9 cellular contexts compared by ENCODE assay signal in the genomic region with DNA sequence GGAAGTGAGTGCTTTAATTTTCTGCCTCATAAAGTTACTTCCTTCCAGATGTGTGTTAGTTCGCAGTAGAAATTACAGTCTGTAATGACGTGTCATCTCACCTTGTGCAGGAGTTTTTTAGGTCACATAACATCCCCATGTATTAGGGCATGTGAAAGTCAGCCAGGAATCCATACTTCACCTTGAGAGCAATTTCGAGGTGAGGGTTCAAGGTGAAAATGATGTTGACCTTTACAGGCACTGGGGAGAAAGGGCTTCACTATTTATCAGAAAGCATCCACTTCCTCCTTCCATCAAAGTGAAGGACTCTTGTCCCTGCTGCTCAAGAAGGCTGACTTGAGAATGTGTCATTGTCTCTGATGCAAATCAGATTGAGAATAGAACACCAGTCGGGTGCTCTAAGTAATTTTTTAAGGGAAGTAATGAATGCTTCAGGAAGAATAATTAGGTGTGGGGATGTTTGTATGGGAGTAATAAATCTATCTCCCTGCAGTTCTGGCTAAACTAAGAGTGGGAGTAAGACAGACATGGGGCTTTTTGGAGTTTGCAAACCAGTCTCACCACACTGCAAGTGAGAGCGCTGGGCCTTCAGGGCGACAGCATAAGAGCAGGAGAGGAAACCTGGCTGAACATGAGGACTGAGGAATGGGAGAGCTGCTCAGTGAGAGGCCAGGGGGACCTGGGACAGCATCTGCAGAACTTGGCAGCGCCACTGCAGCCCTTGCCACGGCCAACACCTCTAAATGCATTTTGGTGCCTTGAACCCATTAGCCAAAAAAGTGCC.
DNase-seq lines count a peak whose midpoint lies in the region; ATAC-seq and TF ChIP-seq lines count a peak whose summit lies in the region.
"Had no signal": no experiment of that assay in that cellular context is flagged by ENCODE, and none has a peak within 500 bp of the region (broad histone marks: within the 10 kb centered on the region; RNA-seq: fewer than 3 reads in every experiment).

No MANE protein-coding gene starts in this region.

- H3K36me3 Mint-ChIP-seq in endothelial cell (ENCODE audit: low read depth, unreplicated experiment): peaks cover 17% of the 10 kb centered on the region
- H3K36me3 Mint-ChIP-seq in activated CD4-positive, alpha-beta memory T cell treated with anti-CD3 and anti-CD28 coated beads for 36 hours: no peaks in the 10 kb centered on the region
- H3K36me3 Mint-ChIP-seq in activated naive CD4-positive, alpha-beta T cell treated with anti-CD3 and anti-CD28 coated beads, Interleukin-2, amount 10 ng/mL, durations not matched to agents 7 days and 5 days: no peaks in the 10 kb centered on the region

- intact Hi-C loops in activated CD4-positive, alpha-beta memory T cell treated with anti-CD3 and anti-CD28 coated beads for 36 hours (cut with micrococcal nuclease): no loop called here

- no peak for TF ChIP-seq CTCF in endothelial cell (IDR thresholded peaks at IDR 0.05; ENCODE audit: unreplicated experiment)

- ATAC-seq in GM18519 (IDR thresholded peaks at IDR 0.05; ENCODE audit: low FRiP score, unreplicated experiment): peak; percentile 57
- peak; percentile 60 for ATAC-seq in GM21447 (IDR thresholded peaks at IDR 0.05; ENCODE audit: unreplicated experiment)
- ATAC-seq in HG03097 (IDR thresholded peaks at IDR 0.05; ENCODE audit: low FRiP score, unreplicated experiment): peak; percentile 44

- CTCF ChIA-PET in activated CD4-positive, alpha-beta memory T cell treated with anti-CD3 and anti-CD28 coated beads for 36 hours (lab: Charles Lee): no interaction called here
- CTCF ChIA-PET in activated naive CD4-positive, alpha-beta T cell treated with anti-CD3 and anti-CD28 coated beads, Interleukin-2, amount 10 ng/mL, durations not matched to agents 7 days and 5 days (lab: Charles Lee): no interaction called here

- POLR2A ChIA-PET in activated CD4-positive, alpha-beta memory T cell treated with anti-CD3 and anti-CD28 coated beads for 36 hours (lab: Charles Lee): no interaction called here

- peaks cover 8% of the 10 kb centered on the region for H3K4me1 Mint-ChIP-seq in endothelial cell (ENCODE audit: unreplicated experiment)
- H3K4me1 Mint-ChIP-seq in activated CD4-positive, alpha-beta memory T cell treated with anti-CD3 and anti-CD28 coated beads for 36 hours (ENCODE audit: low read depth): no peaks in the 10 kb centered on the region
- H3K4me1 Mint-ChIP-seq in activated naive CD4-positive, alpha-beta T cell treated with anti-CD3 and anti-CD28 coated beads, Interleukin-2, amount 10 ng/mL, durations not matched to agents 7 days and 5 days: no peaks in the 10 kb centered on the region

- H3K27ac Mint-ChIP-seq in endothelial cell (ENCODE audit: unreplicated experiment): peak overlapping the region; percentile 12
- no peak overlapping the region for H3K27ac Mint-ChIP-seq in activated CD4-positive, alpha-beta memory T cell treated with anti-CD3 and anti-CD28 coated beads for 36 hours
- no peak overlapping the region for H3K27ac Mint-ChIP-seq in activated naive CD4-positive, alpha-beta T cell treated with anti-CD3 and anti-CD28 coated beads, Interleukin-2, amount 10 ng/mL, durations not matched to agents 7 days and 5 days

- peaks cover 2% of the 10 kb centered on the region for H3K27me3 Mint-ChIP-seq in endothelial cell (ENCODE audit: unreplicated experiment)
- H3K27me3 Mint-ChIP-seq in activated CD4-positive, alpha-beta memory T cell treated with anti-CD3 and anti-CD28 coated beads for 36 hours: peaks cover 9% of the 10 kb centered on the region
- H3K27me3 Mint-ChIP-seq in activated naive CD4-positive, alpha-beta T cell treated with anti-CD3 and anti-CD28 coated beads, Interleukin-2, amount 10 ng/mL, durations not matched to agents 7 days and 5 days: peaks cover 25% of the 10 kb centered on the region

- DNase-seq in endothelial cell (ENCODE audit: low spot score): no peak
- no peak for DNase-seq in NK-92 treated with Interleukin-12 subunit alpha and Interleukin-12 subunit beta, amount 100 ng/mL, for 24 hours (lab: John Stamatoyannopoulos, UW)
- DNase-seq in activated CD4-positive, alpha-beta memory T cell treated with anti-CD3 and anti-CD28 coated beads for 36 hours: no peak
- no peak for DNase-seq in activated naive CD4-positive, alpha-beta T cell treated with anti-CD3 and anti-CD28 coated beads, Interleukin-2, amount 10 ng/mL, durations not matched to agents 7 days and 5 days
- no peak for DNase-seq in stimulated activated CD4-positive, alpha-beta T cell treated with anti-CD3 and anti-CD28 coated beads, Interleukin-4, amount 100 ng/mL, for 1 hour
- DNase-seq: NCI-H1105 had no signal

- H3K9me3 Mint-ChIP-seq in endothelial cell (ENCODE audit: unreplicated experiment): no peaks in the 10 kb centered on the region
- no peaks in the 10 kb centered on the region for H3K9me3 Mint-ChIP-seq in activated CD4-positive, alpha-beta memory T cell treated with anti-CD3 and anti-CD28 coated beads for 36 hours
- no peaks in the 10 kb centered on the region for H3K9me3 Mint-ChIP-seq in activated naive CD4-positive, alpha-beta T cell treated with anti-CD3 and anti-CD28 coated beads, Interleukin-2, amount 10 ng/mL, durations not matched to agents 7 days and 5 days

- H3K4me3 Mint-ChIP-seq in endothelial cell (ENCODE audit: unreplicated experiment): no peak overlapping the region
- H3K4me3 Mint-ChIP-seq in activated CD4-positive, alpha-beta memory T cell treated with anti-CD3 and anti-CD28 coated beads for 36 hours: no peak overlapping the region
- H3K4me3 Mint-ChIP-seq in activated naive CD4-positive, alpha-beta T cell treated with anti-CD3 and anti-CD28 coated beads, Interleukin-2, amount 10 ng/mL, durations not matched to agents 7 days and 5 days: no peak overlapping the region
